Comparison of ENCODE assay signal across 31 cellular contexts in genomic region chr17:30324723-30325122, GRCh38. TPM values are rescaled to one million over a fixed set of nuclear protein-coding genes. Genes with fewer than 3 reads are reported as not detected.
"Had no signal": no experiment of that assay in that cellular context is flagged by ENCODE, and none has a peak within 500 bp of the region (broad histone marks: within the 10 kb centered on the region; RNA-seq: fewer than 3 reads in every experiment).

No MANE protein-coding gene starts in this region.

- H3K36me3 ChIP-seq: colonic mucosa, heart right ventricle, neutrophil, spleen, thoracic aorta, transverse colon had no signal

- H3K27ac ChIP-seq: colonic mucosa, neutrophil, psoas muscle, thoracic aorta, transverse colon had no signal

- H3K27me3 ChIP-seq: colonic mucosa, neutrophil, spleen, transverse colon had no signal

- H3K27me3 Mint-ChIP-seq: stimulated activated naive CD8-positive, alpha-beta T cell treated with anti-CD3 and anti-CD28 coated beads, Interleukin-15, amount 100 ng/mL, for 72 hours had no signal

- H3K4me1 ChIP-seq: colonic mucosa, psoas muscle had no signal

- H3K4me3 Mint-ChIP-seq: stimulated activated memory B cell treated with anti-CD40 and anti-IgM and Interleukin-4, amounts not matched to agents 10 μg/mL and 1 μg/mL and 100 μg/mL, for 72 hours had no signal

- DNase-seq: colonic mucosa; effector CD4-positive, alpha-beta T cell; heart right ventricle; hypothalamus; kidney glomerular epithelial cell; mesendoderm; naive thymus-derived CD8-positive, alpha-beta T cell; psoas muscle; retina; spleen; stimulated activated CD4-positive, alpha-beta T cell treated with anti-CD3 and anti-CD28 coated beads, Interleukin-15, amount 100 ng/mL, for 24 hours; stimulated activated CD4-positive, alpha-beta T cell treated with anti-CD3 and anti-CD28 coated beads, Interleukin-1b, Interleukin-23, amount 100 ng/mL, for 48 hours; transverse colon had no signal

- ATAC-seq: heart right ventricle, psoas muscle, sciatic nerve had no signal

- H3K9me3 ChIP-seq: colonic mucosa, heart right ventricle, neutrophil, psoas muscle, spleen, thoracic aorta, transverse colon had no signal

- H3K36me3 Mint-ChIP-seq: naive thymus-derived CD8-positive, alpha-beta T cell; stimulated activated memory B cell treated with anti-CD40 and anti-IgM and Interleukin-4, amounts not matched to agents 10 μg/mL and 1 μg/mL and 100 μg/mL, for 72 hours had no signal

- FAIRE-seq: frontal cortex had no signal

- H3K4me3 ChIP-seq: colonic mucosa, heart right ventricle, psoas muscle, spleen, thoracic aorta, transverse colon had no signal

- H3K27ac Mint-ChIP-seq: stimulated activated memory B cell treated with anti-CD40 and anti-IgM and Interleukin-4, amounts not matched to agents 10 μg/mL and 1 μg/mL and 100 μg/mL, for 72 hours had no signal

- H3K9me3 Mint-ChIP-seq: naive thymus-derived CD8-positive, alpha-beta T cell; stimulated activated memory B cell treated with anti-CD40 and anti-IgM and Interleukin-4, amounts not matched to agents 10 μg/mL and 1 μg/mL and 100 μg/mL, for 72 hours; stimulated activated naive CD8-positive, alpha-beta T cell treated with anti-CD3 and anti-CD28 coated beads, Interleukin-15, amount 100 ng/mL, for 72 hours had no signal

RNA-seq across cellular contexts. Expression of gene TMIGD1, which starts 9.1 kb away (rescaled TPM):
- total RNA-seq: dermis microvascular lymphatic vessel endothelial cell; fibroblast of lung; frontal cortex; glomerular endothelial cell; heart right ventricle; liver; lung microvascular endothelial cell; mononuclear cell; naive thymus-derived CD8-positive, alpha-beta T cell; osteoblast; psoas muscle; sciatic nerve; skeletal muscle tissue; spleen; subcutaneous adipose tissue; thoracic aorta; urinary bladder had no signal
- polyA plus RNA-seq: esophagus; fibroblast of lung; heart right ventricle; liver; naive thymus-derived CD8-positive, alpha-beta T cell; neural cell; psoas muscle; spleen; urinary bladder had no signal
